23 cellular contexts compared by ENCODE assay signal in the genomic region with DNA sequence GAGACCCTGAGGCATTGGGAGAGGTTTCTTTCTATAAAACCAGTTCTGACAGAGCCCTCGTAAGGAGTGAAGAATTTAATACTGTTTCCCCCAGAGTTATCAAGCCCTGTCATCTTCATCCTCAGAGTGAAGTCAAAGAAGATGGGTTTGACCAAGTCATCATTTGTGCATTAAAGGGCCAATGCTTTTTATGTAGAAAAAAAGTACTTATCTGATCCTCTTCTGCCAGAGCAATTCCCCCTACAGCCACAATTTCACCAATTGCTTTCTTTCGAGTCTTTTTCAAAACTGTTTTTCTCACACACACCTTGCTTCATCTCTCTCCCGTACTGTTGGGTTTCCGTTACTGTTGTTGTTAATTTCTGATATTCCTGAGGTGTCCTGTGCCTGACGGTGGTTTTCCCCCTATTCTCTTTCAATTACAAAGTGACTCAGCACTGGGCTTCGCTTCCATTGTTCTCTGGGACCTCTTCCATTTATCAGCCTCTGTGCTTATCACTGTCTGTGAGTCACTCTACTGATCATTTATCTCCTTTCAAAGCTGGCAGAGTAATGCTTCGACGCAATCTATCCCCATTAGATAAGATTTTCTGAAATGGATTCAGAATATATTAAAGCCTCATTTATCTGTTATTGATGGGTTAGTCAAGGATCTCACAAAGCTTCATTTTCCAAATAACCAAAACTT.
DNase-seq lines count a peak whose midpoint lies in the region; ATAC-seq and TF ChIP-seq lines count a peak whose summit lies in the region.
"Had no signal": no experiment of that assay in that cellular context is flagged by ENCODE, and none has a peak within 500 bp of the region (broad histone marks: within the 10 kb centered on the region; RNA-seq: fewer than 3 reads in every experiment).

No MANE protein-coding gene starts in this region.

- H3K4me2 ChIP-seq in GM23338 (0 out of 2 replicates have a peak overlapping the region, but pooled peaks have one; percentile 2), neural progenitor cell (peak overlapping the region; percentile 22)

- ATAC-seq in GM23338 (peak; percentile 89), WTC11 (peak; percentile 58; the same call in 1 of the 2 replicates), GM18517 (IDR thresholded peaks at IDR 0.05; ENCODE audit: unreplicated experiment) (no peak), HG02571 (IDR thresholded peaks at IDR 0.05; ENCODE audit: unreplicated experiment) (no peak)
- no peak for ATAC-seq in activated CD8-positive, alpha-beta memory T cell treated with anti-CD3 and anti-CD28 coated beads, Interleukin-2, amount 10 ng/mL, durations not matched to agents 7 days and 5 days
- ATAC-seq: PC-3; stimulated activated naive B cell treated with anti-CD40 and anti-IgM and Interleukin-4, amounts not matched to agents 10 μg/mL and 1 μg/mL and 100 μg/mL, for 72 hours had no signal

- POLR2A ChIA-PET in WTC11 (lab: Charles Lee) = no interaction called here

- H3K9me3 ChIP-seq in neural progenitor cell (ENCODE audit: low read depth) = no peaks in the 10 kb centered on the region
- H3K9me3 ChIP-seq: ascending aorta had no signal

- no peak overlapping the region for H3K27ac ChIP-seq in GM23338 (ENCODE audit: low read depth)
- H3K27ac ChIP-seq in neural progenitor cell = no peak overlapping the region
- H3K27ac ChIP-seq: ascending aorta, VCaP had no signal

- CTCF ChIA-PET in WTC11 (lab: Charles Lee) = interaction anchor here (1.5 kb wide), 1 partner anchor 15 kb away, joined by 8 read pairs; no protein-coding TSS in a partner anchor
- CTCF ChIA-PET in activated CD8-positive, alpha-beta memory T cell treated with anti-CD3 and anti-CD28 coated beads, Interleukin-2, amount 10 ng/mL, durations not matched to agents 7 days and 5 days (lab: Charles Lee) = no interaction called here

- peak; percentile 30 for DNase-seq in GM23338 (ENCODE audit: low spot score)
- no peak for DNase-seq in WTC11 (ENCODE audit: low spot score)
- DNase-seq in fibroblast of the aortic adventitia (ENCODE audit: low read depth) = peak; percentile 39
- peak; percentile 50 for DNase-seq in neural progenitor cell (ENCODE audit: low spot score)
- DNase-seq in activated CD8-positive, alpha-beta memory T cell treated with anti-CD3 and anti-CD28 coated beads, Interleukin-2, amount 10 ng/mL, durations not matched to agents 7 days and 5 days = no peak
- no peak for DNase-seq in MV-4-11 (lab: John Stamatoyannopoulos, UW)
- DNase-seq: activated CD4-positive, alpha-beta memory T cell treated with anti-CD3 and anti-CD28 coated beads, Interleukin-2, amount 10 ng/mL, durations not matched to agents 7 days and 5 days; activated naive CD4-positive, alpha-beta T cell treated with anti-CD3 and anti-CD28 coated beads for 36 hours; activated T-cell treated with anti-CD3 and anti-CD28 coated beads, Interleukin-2, amount 50 U/mL, for 1 hour; CD8-positive, alpha-beta memory T cell; DMS79; foreskin fibroblast; hippocampal formation; NCI-H1436 treated with DMSO at 0.1 percent for 48 hours; NCI-H82; PC-3; SHP77 treated with DMSO at 0.1 percent for 48 hours; stimulated activated naive B cell treated with anti-CD40 and anti-IgM and Interleukin-4, amounts not matched to agents 10 μg/mL and 1 μg/mL and 100 μg/mL, for 72 hours had no signal

- no peaks in the 10 kb centered on the region for H3K9me2 ChIP-seq in GM23338 (ENCODE audit: insufficient read depth)

- no peaks in the 10 kb centered on the region for H3K27me3 ChIP-seq in GM23338 (ENCODE audit: insufficient read depth)
- no peaks in the 10 kb centered on the region for H3K27me3 ChIP-seq in neural progenitor cell
- H3K27me3 ChIP-seq: ascending aorta had no signal

- H3K4me1 ChIP-seq in GM23338 (ENCODE audit: insufficient read depth) (peaks cover 4% of the 10 kb centered on the region; the same call in 1 of the 2 replicates), neural progenitor cell (peaks cover 11% of the 10 kb centered on the region)
- H3K4me1 ChIP-seq: ascending aorta had no signal

- H3K79me2 ChIP-seq in GM23338 (replicated peaks; ENCODE audit: insufficient read depth) (no peaks in the 10 kb centered on the region), neural progenitor cell (ENCODE audit: low read depth) (no peaks in the 10 kb centered on the region)

- no peak for TF ChIP-seq CTCF in GM23338 (conservative IDR thresholded peaks at IDR 0.05; ENCODE audit: low read depth in 2 of 2)
- TF ChIP-seq CTCF in WTC11 (IDR thresholded peaks at IDR 0.05) = no peak
- no peak for TF ChIP-seq CTCF in fibroblast of the aortic adventitia (IDR thresholded peaks at IDR 0.05; ENCODE audit: insufficient read depth, low read length)
- no peak for TF ChIP-seq CTCF in neural progenitor cell (IDR thresholded peaks at IDR 0.05)

- H3K27me3 Mint-ChIP-seq in GM23338 (ENCODE audit: insufficient read depth, low read depth, poor library complexity) = peaks cover 4% of the 10 kb centered on the region
- H3K27me3 Mint-ChIP-seq in WTC11 (ENCODE audit: low read depth) = no peaks in the 10 kb centered on the region
- H3K27me3 Mint-ChIP-seq in neural progenitor cell (ENCODE audit: insufficient read depth, low read depth) = peaks cover 5% of the 10 kb centered on the region
- no peaks in the 10 kb centered on the region for H3K27me3 Mint-ChIP-seq in activated CD8-positive, alpha-beta memory T cell treated with anti-CD3 and anti-CD28 coated beads, Interleukin-2, amount 10 ng/mL, durations not matched to agents 7 days and 5 days
- H3K27me3 Mint-ChIP-seq: activated CD4-positive, alpha-beta memory T cell treated with anti-CD3 and anti-CD28 coated beads, Interleukin-2, amount 10 ng/mL, durations not matched to agents 7 days and 5 days; stimulated activated naive B cell treated with anti-CD40 and anti-IgM and Interleukin-4, amounts not matched to agents 10 μg/mL and 1 μg/mL and 100 μg/mL, for 72 hours had no signal

- H3F3A ChIP-seq in GM23338 (replicated peaks; ENCODE audit: low read depth) (no peaks in the 10 kb centered on the region), neural progenitor cell (ENCODE audit: low read depth) (no peaks in the 10 kb centered on the region)

- H3K4me3 ChIP-seq in GM23338 (no peak overlapping the region), fibroblast of the aortic adventitia (ENCODE audit: low read depth, low read length) (no peak overlapping the region), neural progenitor cell (no peak overlapping the region)
- H3K4me3 ChIP-seq: ascending aorta had no signal

- H3K9me3 Mint-ChIP-seq in GM23338 (peaks cover 12% of the 10 kb centered on the region), WTC11 (no peaks in the 10 kb centered on the region), neural progenitor cell (peaks cover 17% of the 10 kb centered on the region)
- H3K9me3 Mint-ChIP-seq in activated CD8-positive, alpha-beta memory T cell treated with anti-CD3 and anti-CD28 coated beads, Interleukin-2, amount 10 ng/mL, durations not matched to agents 7 days and 5 days (ENCODE audit: low read depth) = no peaks in the 10 kb centered on the region
- H3K9me3 Mint-ChIP-seq: activated CD4-positive, alpha-beta memory T cell treated with anti-CD3 and anti-CD28 coated beads, Interleukin-2, amount 10 ng/mL, durations not matched to agents 7 days and 5 days; activated naive CD4-positive, alpha-beta T cell treated with anti-CD3 and anti-CD28 coated beads for 36 hours; stimulated activated naive B cell treated with anti-CD40 and anti-IgM and Interleukin-4, amounts not matched to agents 10 μg/mL and 1 μg/mL and 100 μg/mL, for 72 hours; T-helper 1 cell treated with Interleukin-12 subunit alpha and Interleukin-12 subunit beta and Interleukin-4 antibody, amounts not matched to agents 30 μg/mL and 1 μg/mL, for 36 hours had no signal

- H4K20me1 ChIP-seq in GM23338 (replicated peaks; ENCODE audit: insufficient read depth) (no peaks in the 10 kb centered on the region), neural progenitor cell (ENCODE audit: low read depth) (no peaks in the 10 kb centered on the region)

- H3K36me3 Mint-ChIP-seq in GM23338 (ENCODE audit: low read depth) = peaks cover 12% of the 10 kb centered on the region
- peaks cover 7% of the 10 kb centered on the region for H3K36me3 Mint-ChIP-seq in WTC11
- peaks cover 29% of the 10 kb centered on the region for H3K36me3 Mint-ChIP-seq in neural progenitor cell
- no peaks in the 10 kb centered on the region for H3K36me3 Mint-ChIP-seq in activated CD8-positive, alpha-beta memory T cell treated with anti-CD3 and anti-CD28 coated beads, Interleukin-2, amount 10 ng/mL, durations not matched to agents 7 days and 5 days
- H3K36me3 Mint-ChIP-seq: CD8-positive, alpha-beta memory T cell; stimulated activated naive B cell treated with anti-CD40 and anti-IgM and Interleukin-4, amounts not matched to agents 10 μg/mL and 1 μg/mL and 100 μg/mL, for 72 hours had no signal

- peaks cover 11% of the 10 kb centered on the region for H3K4me1 Mint-ChIP-seq in GM23338
- H3K4me1 Mint-ChIP-seq in WTC11 = peaks cover 14% of the 10 kb centered on the region
- H3K4me1 Mint-ChIP-seq in neural progenitor cell = peaks cover 8% of the 10 kb centered on the region
- no peaks in the 10 kb centered on the region for H3K4me1 Mint-ChIP-seq in activated CD8-positive, alpha-beta memory T cell treated with anti-CD3 and anti-CD28 coated beads, Interleukin-2, amount 10 ng/mL, durations not matched to agents 7 days and 5 days
- H3K4me1 Mint-ChIP-seq: activated CD4-positive, alpha-beta memory T cell treated with anti-CD3 and anti-CD28 coated beads, Interleukin-2, amount 10 ng/mL, durations not matched to agents 7 days and 5 days; CD8-positive, alpha-beta memory T cell; stimulated activated naive B cell treated with anti-CD40 and anti-IgM and Interleukin-4, amounts not matched to agents 10 μg/mL and 1 μg/mL and 100 μg/mL, for 72 hours had no signal

- H2AFZ ChIP-seq in GM23338 (no peak overlapping the region), neural progenitor cell (replicated peaks) (peak overlapping the region; percentile 57)

- H3K27ac Mint-ChIP-seq in GM23338 (peak overlapping the region; percentile 89), WTC11 (peak overlapping the region; percentile 46), neural progenitor cell (no peak overlapping the region)
- H3K27ac Mint-ChIP-seq in activated CD8-positive, alpha-beta memory T cell treated with anti-CD3 and anti-CD28 coated beads, Interleukin-2, amount 10 ng/mL, durations not matched to agents 7 days and 5 days = no peak overlapping the region
- H3K27ac Mint-ChIP-seq: activated CD4-positive, alpha-beta memory T cell treated with anti-CD3 and anti-CD28 coated beads, Interleukin-2, amount 10 ng/mL, durations not matched to agents 7 days and 5 days; activated naive CD4-positive, alpha-beta T cell treated with anti-CD3 and anti-CD28 coated beads for 36 hours; CD8-positive, alpha-beta memory T cell; stimulated activated naive B cell treated with anti-CD40 and anti-IgM and Interleukin-4, amounts not matched to agents 10 μg/mL and 1 μg/mL and 100 μg/mL, for 72 hours; T-helper 1 cell treated with Interleukin-12 subunit alpha and Interleukin-12 subunit beta and Interleukin-4 antibody, amounts not matched to agents 30 μg/mL and 1 μg/mL, for 36 hours had no signal

- no peak overlapping the region for H3K4me3 Mint-ChIP-seq in GM23338
- H3K4me3 Mint-ChIP-seq in WTC11 = no peak overlapping the region
- no peak overlapping the region for H3K4me3 Mint-ChIP-seq in neural progenitor cell
- H3K4me3 Mint-ChIP-seq in activated CD8-positive, alpha-beta memory T cell treated with anti-CD3 and anti-CD28 coated beads, Interleukin-2, amount 10 ng/mL, durations not matched to agents 7 days and 5 days = no peak overlapping the region
- H3K4me3 Mint-ChIP-seq: activated CD4-positive, alpha-beta memory T cell treated with anti-CD3 and anti-CD28 coated beads, Interleukin-2, amount 10 ng/mL, durations not matched to agents 7 days and 5 days; activated naive CD4-positive, alpha-beta T cell treated with anti-CD3 and anti-CD28 coated beads for 36 hours; stimulated activated naive B cell treated with anti-CD40 and anti-IgM and Interleukin-4, amounts not matched to agents 10 μg/mL and 1 μg/mL and 100 μg/mL, for 72 hours; T-helper 1 cell treated with Interleukin-12 subunit alpha and Interleukin-12 subunit beta and Interleukin-4 antibody, amounts not matched to agents 30 μg/mL and 1 μg/mL, for 36 hours had no signal

- no peaks in the 10 kb centered on the region for H3K36me3 ChIP-seq in GM23338 (ENCODE audit: insufficient read depth)
- H3K36me3 ChIP-seq in neural progenitor cell = no peaks in the 10 kb centered on the region

- no peak overlapping the region for H3K9ac ChIP-seq in neural progenitor cell

Comparison
In these comparisons a context has a peak if more than half of its experiments do, and no peak if none do; other contexts are left out.
1. ATAC-seq: peak in GM23338 (single experiment) and WTC11 (single experiment); none in activated CD8-positive, alpha-beta memory T cell treated with anti-CD3 and anti-CD28 coated beads, Interleukin-2, amount 10 ng/mL, durations not matched to agents 7 days and 5 days (single experiment), GM18517 (single experiment) and HG02571 (single experiment).
2. DNase-seq: peak in GM23338 (single experiment), fibroblast of the aortic adventitia (single experiment) and neural progenitor cell (single experiment); none in WTC11 (single experiment), activated CD8-positive, alpha-beta memory T cell treated with anti-CD3 and anti-CD28 coated beads, Interleukin-2, amount 10 ng/mL, durations not matched to agents 7 days and 5 days (single experiment) and MV-4-11 (single experiment).
3. H3K27ac Mint-ChIP-seq: peak in GM23338 (single experiment) and WTC11 (single experiment); none in neural progenitor cell (single experiment) and activated CD8-positive, alpha-beta memory T cell treated with anti-CD3 and anti-CD28 coated beads, Interleukin-2, amount 10 ng/mL, durations not matched to agents 7 days and 5 days (single experiment).